In the genomic region with DNA sequence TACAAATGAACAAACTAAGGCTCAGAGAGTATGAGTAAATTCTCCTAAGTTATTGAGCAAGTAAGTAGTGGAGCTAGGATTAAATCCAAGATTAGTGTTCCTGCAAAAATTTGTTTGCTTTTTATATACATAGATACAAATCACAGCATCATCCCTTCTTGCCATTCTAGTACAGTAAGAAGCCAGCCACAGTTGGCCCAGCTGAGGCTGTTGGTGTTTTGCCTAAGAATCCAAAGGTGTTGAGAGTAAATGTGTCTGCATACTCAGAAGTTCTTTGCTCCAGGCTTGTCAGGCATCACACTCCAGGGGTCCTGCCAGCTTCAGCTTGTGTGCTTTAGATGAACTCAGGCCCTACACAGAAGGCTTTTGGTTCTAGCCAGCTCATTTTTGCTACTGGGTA, we compare ENCODE assay signal across 21 cellular contexts.
"Had no signal": no experiment of that assay in that cellular context is flagged by ENCODE, and none has a peak within 500 bp of the region (broad histone marks: within the 10 kb centered on the region; RNA-seq: fewer than 3 reads in every experiment).

No MANE protein-coding gene starts in this region.

- H3K9me3 Mint-ChIP-seq: effector memory CD8-positive, alpha-beta T cell; nephron progenitor cell had no signal

- H3K36me3 ChIP-seq: gastrocnemius medialis, prostate gland, right atrium auricular region, stomach, thyroid gland had no signal

- H3K4me3 ChIP-seq: gastrocnemius medialis, lung, prostate gland, right atrium auricular region, stomach, thyroid gland had no signal

- H3K27me3 ChIP-seq: gastrocnemius medialis, right atrium auricular region, stomach, thyroid gland had no signal

- H3K27ac Mint-ChIP-seq: effector memory CD8-positive, alpha-beta T cell; naive thymus-derived CD8-positive, alpha-beta T cell; stimulated activated effector memory CD8-positive, alpha-beta T cell treated with anti-CD3 and anti-CD28 coated beads, Interleukin-12 subunit alpha, Interleukin-12 subunit beta, amount 100 ng/mL, for 72 hours had no signal

- H3K9me3 ChIP-seq: gastrocnemius medialis, prostate gland, right atrium auricular region, stomach, thyroid gland had no signal

- H3K4me1 Mint-ChIP-seq: naive thymus-derived CD8-positive, alpha-beta T cell; stimulated activated effector memory CD8-positive, alpha-beta T cell treated with anti-CD3 and anti-CD28 coated beads, Interleukin-12 subunit alpha, Interleukin-12 subunit beta, amount 100 ng/mL, for 72 hours had no signal

- DNase-seq: cortex of kidney; effector memory CD8-positive, alpha-beta T cell; foreskin fibroblast; gastrocnemius medialis; head of caudate nucleus; kidney; naive thymus-derived CD8-positive, alpha-beta T cell; nephron progenitor cell; nucleus accumbens; stimulated activated CD4-positive, alpha-beta T cell treated with anti-CD3 and anti-CD28 coated beads, Interleukin-2, amount 100 ng/mL, for 24 hours; stimulated activated CD4-positive, alpha-beta T cell treated with anti-CD3 and anti-CD28 coated beads, Interleukin-4, amount 100 ng/mL, for 24 hours; stimulated activated naive CD4-positive, alpha-beta T cell treated with Interleukin-2 at 50 U/mL for 16 hours; stomach; thyroid gland; trophoblast cell had no signal

- H3K4me3 Mint-ChIP-seq: effector memory CD8-positive, alpha-beta T cell; naive thymus-derived CD8-positive, alpha-beta T cell; nephron progenitor cell; stimulated activated effector memory CD8-positive, alpha-beta T cell treated with anti-CD3 and anti-CD28 coated beads, Interleukin-12 subunit alpha, Interleukin-12 subunit beta, amount 100 ng/mL, for 72 hours had no signal

- ATAC-seq: effector memory CD8-positive, alpha-beta T cell; gastrocnemius medialis; left lobe of liver; naive thymus-derived CD8-positive, alpha-beta T cell; sciatic nerve; stimulated activated effector memory CD8-positive, alpha-beta T cell treated with anti-CD3 and anti-CD28 coated beads, Interleukin-12 subunit alpha, Interleukin-12 subunit beta, amount 100 ng/mL, for 72 hours had no signal

- H3K36me3 Mint-ChIP-seq: naive thymus-derived CD8-positive, alpha-beta T cell; stimulated activated effector memory CD8-positive, alpha-beta T cell treated with anti-CD3 and anti-CD28 coated beads, Interleukin-12 subunit alpha, Interleukin-12 subunit beta, amount 100 ng/mL, for 72 hours had no signal

- H3K4me1 ChIP-seq: gastrocnemius medialis, prostate gland, right atrium auricular region, stomach, thyroid gland had no signal

- H3K27ac ChIP-seq: gastrocnemius medialis, prostate gland, right atrium auricular region, stomach, thyroid gland had no signal

- H3K27me3 Mint-ChIP-seq: effector memory CD8-positive, alpha-beta T cell had no signal
